Comparison of ENCODE assay signal across 8 cellular contexts in the genomic region with DNA sequence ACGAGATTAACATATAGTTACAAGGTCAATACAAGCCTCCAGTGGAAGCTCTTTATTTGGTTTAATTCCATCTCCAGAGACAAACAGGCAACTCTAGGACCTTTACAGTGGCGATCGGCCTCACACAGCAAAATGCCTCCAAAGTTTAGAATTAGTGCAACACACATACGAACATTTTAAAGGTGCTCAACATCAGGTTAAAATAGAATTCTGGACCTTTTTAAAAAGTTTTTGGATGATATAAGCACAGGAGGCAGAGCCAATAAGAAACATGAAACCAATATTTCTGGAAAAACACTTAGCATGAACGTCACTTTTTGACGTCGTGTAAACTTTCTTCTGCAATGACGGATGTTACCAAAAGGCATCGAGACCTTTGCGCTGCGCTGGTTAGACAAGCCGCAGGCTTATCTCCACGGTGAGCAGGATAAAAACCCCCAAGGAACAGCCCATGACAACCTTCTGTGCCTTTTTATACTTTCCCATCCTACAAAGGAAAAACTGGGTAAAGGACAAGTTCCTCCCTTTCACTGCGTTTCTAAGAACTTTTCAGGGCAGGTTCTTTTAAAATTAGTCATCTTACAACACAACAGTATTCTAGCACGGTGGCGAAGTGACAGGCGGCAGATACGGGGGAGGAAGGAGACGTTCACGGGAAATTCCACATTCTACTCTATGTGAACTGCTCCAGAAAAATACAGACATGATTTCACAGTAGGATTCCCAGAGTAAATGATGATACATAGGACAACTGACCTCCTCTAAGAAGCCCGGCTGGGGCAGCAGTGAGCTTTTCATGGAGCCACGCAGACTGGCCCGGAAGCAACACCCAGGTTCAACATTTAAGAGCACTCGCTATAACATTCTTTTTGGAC. TPM values are rescaled to one million over a fixed set of nuclear protein-coding genes. Genes with fewer than 3 reads are reported as not detected.
DNase-seq lines count a peak whose midpoint lies in the region; ATAC-seq and TF ChIP-seq lines count a peak whose summit lies in the region.

No MANE protein-coding gene starts in this region.

- H3K36me3 ChIP-seq in esophagus squamous epithelium (peaks cover 0 to 21% (median 0%) of the 10 kb centered on the region in 3 donors), HAP-1 (replicated peaks) (peaks cover 5% of the 10 kb centered on the region), H7 (replicated peaks; ENCODE audit: control insufficient read depth, insufficient read depth, low read length) (no peaks in the 10 kb centered on the region)

- H3K4me3 ChIP-seq in esophagus squamous epithelium (peak overlapping the region in 2 of 4 donors; percentile 21 to 32), HAP-1 (no peak overlapping the region), H7 (ENCODE audit: insufficient read depth, low read depth, low read length) (no peak overlapping the region)

- no peak for TF ChIP-seq CTCF in esophagus squamous epithelium (IDR thresholded peaks at IDR 0.05)

- H3K27ac ChIP-seq in esophagus squamous epithelium, result peak overlapping the region; percentile 85 to 95 (median 95)

- H3K27me3 ChIP-seq in esophagus squamous epithelium (no peaks in the 10 kb centered on the region), HAP-1 (ENCODE audit: low read depth) (no peaks in the 10 kb centered on the region), H7 (ENCODE audit: control insufficient read depth, insufficient read depth, low read length) (no peaks in the 10 kb centered on the region)

- in situ Hi-C loops in HAP-1 (cut with MboI; ENCODE audit: low sequenced_read_pairs), result no loop called here

- no peak for ATAC-seq in Right ventricle myocardium inferior
- ATAC-seq in left ventricle myocardium superior, result no peak
- ATAC-seq in GM18867 (IDR thresholded peaks at IDR 0.05; ENCODE audit: unreplicated experiment), result no peak

- DNase-seq in Right ventricle myocardium inferior (ENCODE audit: missing footprints) (peak; percentile 78), left ventricle myocardium superior (no peak), esophagus squamous epithelium (lab: John Stamatoyannopoulos, UW) (no peak), HAP-1 (ENCODE audit: low spot score in 2 of 2) (no peak), H7 (no peak)
- DNase-seq in activated CD4-positive, alpha-beta T cell treated with anti-CD3 and anti-CD28 coated beads, Interleukin-2, amount 50 U/mL, for 1 hour, result peak; percentile 67
- peak; percentile 48 for DNase-seq in stimulated activated CD4-positive, alpha-beta T cell treated with anti-CD3 and anti-CD28 coated beads, Interleukin-12 subunit alpha, Interleukin-12 subunit beta, amount 100 ng/mL, for 4 hours

- peak in 1 of 4 donors; percentile 33 for TF ChIP-seq POLR2A in esophagus squamous epithelium (IDR thresholded peaks at IDR 0.05)

- intact Hi-C loops in Right ventricle myocardium inferior (cut with DNase I), result loop anchor here (5.0 kb wide), 2 partner anchors 75 to 350 kb away; no protein-coding TSS in a partner anchor
- intact Hi-C loops in left ventricle myocardium superior (cut with micrococcal nuclease), result no loop called here
- intact Hi-C loops in esophagus squamous epithelium (cut with DNase I), result loop anchor here (5.0 to 10.0 kb wide), 2 partner anchors 155 to 347 kb away; a partner anchor contains a TSS

- WGBS in esophagus squamous epithelium, 2 donors, result 52% methylated on average over 24 of the region's 24 CpGs

- peaks cover 41 to 86% (median 43%) of the 10 kb centered on the region in 3 donors for H3K4me1 ChIP-seq in esophagus squamous epithelium
- H3K4me1 ChIP-seq in HAP-1, result peaks cover 15% of the 10 kb centered on the region

- H3K9me3 ChIP-seq in esophagus squamous epithelium, result no peaks in the 10 kb centered on the region
- H3K9me3 ChIP-seq in HAP-1, result no peaks in the 10 kb centered on the region

RNA-seq across cellular contexts. Expression of a gene that starts 52.2 kb away (rescaled TPM):
- total RNA-seq in Right ventricle myocardium inferior (14.0 TPM), left ventricle myocardium superior (11.6 TPM), esophagus squamous epithelium (10 to 100 TPM; 12.3 to 19.7 (median 13.6) TPM)
- total RNA-seq in H7 (2014; rRNA removed; shearing (Covaris generic)), result 15.8 and 16.3 TPM in 2 replicates

RNA-seq across cellular contexts. Expression of a gene that starts 52.4 kb away (rescaled TPM):
- 32.0 TPM for total RNA-seq in Right ventricle myocardium inferior
- total RNA-seq in left ventricle myocardium superior, result 35.6 TPM
- 10 to 100 TPM; 31.2 to 92.3 (median 51.5) TPM for total RNA-seq in esophagus squamous epithelium
- 39.7 and 47.0 TPM in 2 replicates for total RNA-seq in H7 (2014; rRNA removed; shearing (Covaris generic))

Comparison
In these comparisons a context has a peak if more than half of its experiments do, and no peak if none do; other contexts are left out.
1. DNase-seq: peak in Right ventricle myocardium inferior (single experiment), activated CD4-positive, alpha-beta T cell treated with anti-CD3 and anti-CD28 coated beads, Interleukin-2, amount 50 U/mL, for 1 hour (single experiment) and stimulated activated CD4-positive, alpha-beta T cell treated with anti-CD3 and anti-CD28 coated beads, Interleukin-12 subunit alpha, Interleukin-12 subunit beta, amount 100 ng/mL, for 4 hours (single experiment); none in left ventricle myocardium superior (single experiment), esophagus squamous epithelium (single experiment), HAP-1 (0 of 2) and H7 (single experiment).